8 cellular contexts compared by ENCODE assay signal in the genomic region with DNA sequence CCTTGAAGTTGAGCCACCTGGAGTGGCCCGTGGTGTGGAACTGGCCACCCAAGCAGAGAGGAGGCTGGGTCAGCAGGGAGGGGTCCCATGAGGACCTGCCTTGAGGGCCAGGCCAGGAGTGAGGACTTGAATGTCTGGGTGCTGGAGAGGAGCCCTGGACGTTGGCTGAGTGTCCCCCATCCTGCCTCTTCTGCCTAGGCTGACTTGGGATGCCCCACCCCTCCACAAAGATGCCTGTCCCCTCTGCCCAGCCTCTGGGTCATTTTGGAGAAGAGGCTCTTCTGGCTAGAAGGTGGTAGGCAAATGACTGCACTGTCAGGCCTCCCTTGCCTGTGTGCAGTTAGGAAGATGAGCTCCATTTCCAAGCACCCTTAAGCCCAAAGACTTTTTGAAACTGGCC. TPM values are rescaled to one million over a fixed set of nuclear protein-coding genes. Genes with fewer than 3 reads are reported as not detected.
DNase-seq lines count a peak whose midpoint lies in the region; FAIRE-seq and TF ChIP-seq lines count a peak whose summit lies in the region.

No MANE protein-coding gene starts in this region.

- H3K36me3 Mint-ChIP-seq in IgD-negative memory B cell (peaks cover 1% of the 10 kb centered on the region), neural crest cell (ENCODE audit: low read depth) (no peaks in the 10 kb centered on the region)

- peak overlapping the region; percentile 76 for H3K4me3 ChIP-seq in AG09309 (ENCODE audit: control insufficient read depth, low read depth, low read length)
- peak overlapping the region; percentile 58 to 96 (median 73) for H3K4me3 ChIP-seq in breast epithelium

- TF ChIP-seq CTCF in AG09309 (IDR thresholded peaks at IDR 0.05; ENCODE audit: control insufficient read depth, insufficient read depth, low read depth, low read length, missing control alignments) (no peak), breast epithelium (IDR thresholded peaks at IDR 0.05) (no peak), neural crest cell (conservative IDR thresholded peaks at IDR 0.05) (no peak)

- FAIRE-seq in HTR-8/SVneo (lab: Jason Lieb, UNC), result no peak

- no peaks in the 10 kb centered on the region for H3K27me3 ChIP-seq in breast epithelium

- intact Hi-C loops in breast epithelium (cut with DNase I; ENCODE audit: low total_unique reads), result no loop called here

- peaks cover 22 to 46% (median 32%) of the 10 kb centered on the region in 3 donors for H3K4me1 Mint-ChIP-seq in IgD-negative memory B cell
- peaks cover 42% of the 10 kb centered on the region for H3K4me1 Mint-ChIP-seq in neural crest cell

- H3K9me3 ChIP-seq in breast epithelium, result no peaks in the 10 kb centered on the region

- TF ChIP-seq POLR2A in breast epithelium (IDR thresholded peaks at IDR 0.05), result no peak

- peak overlapping the region in 2 of 3 donors; percentile 78 to 95 for H3K27ac Mint-ChIP-seq in IgD-negative memory B cell
- H3K27ac Mint-ChIP-seq in neural crest cell (ENCODE audit: unreplicated experiment), result no peak overlapping the region

- H3K27me3 Mint-ChIP-seq in IgD-negative memory B cell, result peaks cover 25% of the 10 kb centered on the region
- H3K27me3 Mint-ChIP-seq in neural crest cell (ENCODE audit: low read depth), result peaks cover 32% of the 10 kb centered on the region

- no peaks in the 10 kb centered on the region for H3K36me3 ChIP-seq in breast epithelium

- peak overlapping the region; percentile 91 to 92 for H3K27ac ChIP-seq in breast epithelium

- DNase-seq in AG09309 (ENCODE audit: low read depth) (no peak), breast epithelium (ENCODE audit: low spot score in 2 of 2) (no peak), neural crest cell (ENCODE audit: low read depth, low spot score) (no peak), NCI-H446 treated with DMSO at 0.1 percent for 48 hours (lab: John Stamatoyannopoulos, UW) (no peak), HTR-8/SVneo (ENCODE audit: insufficient read length, low spot score) (no peak), NCI-H2107 (lab: John Stamatoyannopoulos, UW) (no peak), DMS53 (lab: John Stamatoyannopoulos, UW) (no peak)

- peaks cover 10 to 27% of the 10 kb centered on the region in 2 donors for H3K4me1 ChIP-seq in breast epithelium

- peak overlapping the region; percentile 60 to 94 (median 78) for H3K4me3 Mint-ChIP-seq in IgD-negative memory B cell
- peak overlapping the region; percentile 78 for H3K4me3 Mint-ChIP-seq in neural crest cell

- no peaks in the 10 kb centered on the region for H3K9me3 Mint-ChIP-seq in IgD-negative memory B cell
- no peaks in the 10 kb centered on the region for H3K9me3 Mint-ChIP-seq in neural crest cell

RNA-seq across cellular contexts. Expression of gene SSBP4, which starts 1.7 kb away (rescaled TPM):
- 97.4 TPM for polyA plus RNA-seq in IgD-negative memory B cell
- total RNA-seq in breast epithelium, result 10 to 100 TPM; 29.4 to 71.8 (median 46.7) TPM
- 68.0 and 71.8 TPM in 2 replicates for total RNA-seq in neural crest cell

RNA-seq across cellular contexts. Expression of gene ISYNA1, which starts 17.0 kb away (rescaled TPM):
- 17.2 TPM for polyA plus RNA-seq in IgD-negative memory B cell
- total RNA-seq in breast epithelium (10 to 100 TPM in 2 of 3 donors, 1 to 10 TPM in 1; 7.4 to 42.9 (median 40.2) TPM), neural crest cell (251 and 254 TPM in 2 replicates)

RNA-seq across cellular contexts. Expression of gene LRRC25, which starts 23.5 kb away (rescaled TPM):
- polyA plus RNA-seq in IgD-negative memory B cell, result 14.9 TPM
- total RNA-seq in breast epithelium, result 10 to 100 TPM in 1 of 3 donors, 1 to 10 TPM in 2; 3.9 to 27.2 (median 7.2) TPM
- total RNA-seq in neural crest cell, result not detected in 2 replicates

RNA-seq across cellular contexts. Expression of gene GDF15, which starts 35.0 kb away (rescaled TPM):
- polyA plus RNA-seq in IgD-negative memory B cell, result not detected
- total RNA-seq in breast epithelium (10 to 100 TPM in 1 of 3 donors, 1 to 10 TPM in 2; 2.7 to 60.3 (median 9.2) TPM), neural crest cell (1.2 TPM in 2 replicates)
